ENCODE assay signal across 30 cellular contexts in the genomic region with DNA sequence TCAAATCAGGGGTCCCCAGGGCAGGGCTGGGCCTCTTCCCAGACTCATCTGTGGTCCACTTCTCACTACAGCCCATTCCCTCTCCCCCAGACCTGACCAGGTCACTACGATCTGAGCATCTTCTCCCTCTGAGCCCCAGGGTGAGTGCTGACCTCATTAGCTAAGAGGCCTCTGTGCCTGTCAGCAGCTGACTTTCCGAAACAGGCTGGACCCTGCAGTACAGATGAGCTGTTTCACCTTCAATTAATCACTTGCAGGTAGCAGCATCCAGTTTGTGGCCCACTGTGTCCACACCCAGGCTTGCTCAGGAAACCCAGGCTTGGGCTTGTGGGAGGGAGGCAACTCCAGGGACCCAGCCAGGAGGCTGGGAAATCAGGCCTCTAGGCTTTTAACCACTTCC. TPM values are rescaled to one million over a fixed set of nuclear protein-coding genes. Genes with fewer than 3 reads are reported as not detected.
"Had no signal": no experiment of that assay in that cellular context is flagged by ENCODE, and none has a peak within 500 bp of the region (broad histone marks: within the 10 kb centered on the region; RNA-seq: fewer than 3 reads in every experiment).

No MANE protein-coding gene starts in this region.

- H3K27ac ChIP-seq: adrenal gland, body of pancreas, brain microvascular endothelial cell, breast epithelium, WERI-Rb-1 had no signal

- H3K27me3 ChIP-seq: body of pancreas, brain microvascular endothelial cell had no signal

- H3K27ac Mint-ChIP-seq: activated CD4-positive, alpha-beta memory T cell treated with anti-CD3 and anti-CD28 coated beads for 36 hours; activated CD4-positive, alpha-beta T cell treated with anti-CD3 and anti-CD28 coated beads for 36 hours; activated CD4-positive, alpha-beta T cell treated with anti-CD3 and anti-CD28 coated beads, Interleukin-2, amount 10 ng/mL, durations not matched to agents 7 days and 5 days; activated CD8-positive, alpha-beta T cell treated with anti-CD3 and anti-CD28 coated beads for 36 hours; activated naive CD4-positive, alpha-beta T cell treated with anti-CD3 and anti-CD28 coated beads for 36 hours; activated naive CD4-positive, alpha-beta T cell treated with anti-CD3 and anti-CD28 coated beads, Interleukin-2, amount 50 U/mL, for 72 hours; activated naive CD8-positive, alpha-beta T cell treated with anti-CD3 and anti-CD28 coated beads for 36 hours; activated T-cell treated with anti-CD3 and anti-CD28 coated beads, Interleukin-2, amount 50 U/mL, for 72 hours; activated T-helper 1 cell treated with anti-CD3 and anti-CD28 coated beads, Interleukin-12 subunit alpha, Interleukin-12 subunit beta, Interleukin-2, Interleukin-4 antibody, amounts not matched to agents 30 ng/mL and 10 ng/mL and 1 ng/mL, durations not matched to agents 14 hours and 24 hours and 36 hours; activated T-helper 17 cell treated with anti-CD3 and anti-CD28 coated beads, Interleukin-2, amount 50 U/mL, for 72 hours; T-helper 17 cell; WTC11 had no signal

- H3K36me3 Mint-ChIP-seq: activated CD4-positive, alpha-beta memory T cell treated with anti-CD3 and anti-CD28 coated beads for 36 hours; activated naive CD4-positive, alpha-beta T cell treated with anti-CD3 and anti-CD28 coated beads, Interleukin-2, amount 50 U/mL, for 72 hours; activated naive CD8-positive, alpha-beta T cell treated with anti-CD3 and anti-CD28 coated beads for 36 hours; WTC11 had no signal

- DNase-seq: activated CD4-positive, alpha-beta T cell treated with anti-CD3 and anti-CD28 coated beads for 1 hour; activated CD4-positive, CD25-positive, alpha-beta regulatory T cell; activated effector memory CD4-positive, alpha-beta T cell treated with anti-CD3 and anti-CD28 coated beads, Interleukin-2, amount 50 U/mL, for 16 hours; activated T-cell treated with anti-CD3 and anti-CD28 coated beads for 4 hours; activated T-cell treated with anti-CD3 and anti-CD28 coated beads, Interleukin-2, amount 50 U/mL, for 4 hours; amniotic stem cell; aorta; body of pancreas; brain microvascular endothelial cell; central memory CD4-positive, alpha-beta T cell; T1000; WERI-Rb-1 had no signal

- ATAC-seq: activated CD4-positive, alpha-beta T cell treated with anti-CD3 and anti-CD28 coated beads for 36 hours; activated CD4-positive, CD25-positive, alpha-beta regulatory T cell treated with anti-CD3 and anti-CD28 coated beads, Interleukin-2, amount 50 U/mL, for 24 hours; activated naive CD4-positive, alpha-beta T cell treated with anti-CD3 and anti-CD28 coated beads, Interleukin-2, amount 50 U/mL, for 72 hours; activated T-cell treated with anti-CD3 and anti-CD28 coated beads, Interleukin-2, amount 50 U/mL, for 4 hours; activated T-cell treated with anti-CD3 and anti-CD28 coated beads, Interleukin-2, amount 50 U/mL, for 72 hours; activated T-helper 17 cell treated with anti-CD3 and anti-CD28 coated beads, Interleukin-2, amount 50 U/mL, for 72 hours; body of pancreas; T-helper 17 cell had no signal

- H3K9me3 Mint-ChIP-seq: activated CD4-positive, alpha-beta memory T cell treated with anti-CD3 and anti-CD28 coated beads for 36 hours; activated CD4-positive, alpha-beta T cell treated with anti-CD3 and anti-CD28 coated beads, Interleukin-2, amount 10 ng/mL, durations not matched to agents 7 days and 5 days; activated CD8-positive, alpha-beta T cell treated with anti-CD3 and anti-CD28 coated beads for 36 hours; activated naive CD4-positive, alpha-beta T cell treated with anti-CD3 and anti-CD28 coated beads for 36 hours; activated naive CD4-positive, alpha-beta T cell treated with anti-CD3 and anti-CD28 coated beads, Interleukin-2, amount 50 U/mL, for 72 hours; activated naive CD8-positive, alpha-beta T cell treated with anti-CD3 and anti-CD28 coated beads for 36 hours; activated T-cell treated with anti-CD3 and anti-CD28 coated beads, Interleukin-2, amount 50 U/mL, for 4 hours; activated T-cell treated with anti-CD3 and anti-CD28 coated beads, Interleukin-2, amount 50 U/mL, for 72 hours; activated T-helper 1 cell treated with anti-CD3 and anti-CD28 coated beads, Interleukin-12 subunit alpha, Interleukin-12 subunit beta, Interleukin-2, Interleukin-4 antibody, amounts not matched to agents 30 ng/mL and 10 ng/mL and 1 ng/mL, durations not matched to agents 14 hours and 24 hours and 36 hours; activated T-helper 17 cell treated with anti-CD3 and anti-CD28 coated beads, Interleukin-2, amount 50 U/mL, for 72 hours; WTC11 had no signal

- H3K4me1 ChIP-seq: adrenal gland, body of pancreas, breast epithelium had no signal

- H3K4me1 Mint-ChIP-seq: activated CD4-positive, alpha-beta T cell treated with anti-CD3 and anti-CD28 coated beads for 36 hours; activated CD4-positive, alpha-beta T cell treated with anti-CD3 and anti-CD28 coated beads, Interleukin-2, amount 10 ng/mL, durations not matched to agents 7 days and 5 days; activated naive CD8-positive, alpha-beta T cell treated with anti-CD3 and anti-CD28 coated beads for 36 hours; activated T-helper 17 cell treated with anti-CD3 and anti-CD28 coated beads, Interleukin-2, amount 50 U/mL, for 72 hours; T-helper 17 cell had no signal

- H3K9me3 ChIP-seq: adrenal gland, body of pancreas, breast epithelium had no signal

- H3K4me3 Mint-ChIP-seq: activated CD4-positive, alpha-beta memory T cell treated with anti-CD3 and anti-CD28 coated beads for 36 hours; activated CD4-positive, alpha-beta T cell treated with anti-CD3 and anti-CD28 coated beads for 36 hours; activated CD4-positive, alpha-beta T cell treated with anti-CD3 and anti-CD28 coated beads, Interleukin-2, amount 10 ng/mL, durations not matched to agents 7 days and 5 days; activated CD8-positive, alpha-beta T cell treated with anti-CD3 and anti-CD28 coated beads for 36 hours; activated naive CD4-positive, alpha-beta T cell treated with anti-CD3 and anti-CD28 coated beads for 36 hours; activated naive CD8-positive, alpha-beta T cell treated with anti-CD3 and anti-CD28 coated beads for 36 hours; activated T-cell treated with anti-CD3 and anti-CD28 coated beads, Interleukin-2, amount 50 U/mL, for 4 hours; activated T-cell treated with anti-CD3 and anti-CD28 coated beads, Interleukin-2, amount 50 U/mL, for 72 hours; activated T-helper 1 cell treated with anti-CD3 and anti-CD28 coated beads, Interleukin-12 subunit alpha, Interleukin-12 subunit beta, Interleukin-2, Interleukin-4 antibody, amounts not matched to agents 30 ng/mL and 10 ng/mL and 1 ng/mL, durations not matched to agents 14 hours and 24 hours and 36 hours; activated T-helper 17 cell treated with anti-CD3 and anti-CD28 coated beads, Interleukin-2, amount 50 U/mL, for 72 hours; WTC11 had no signal

- H3K4me3 ChIP-seq: adrenal gland, body of pancreas, breast epithelium had no signal

- H3K36me3 ChIP-seq: adrenal gland, brain microvascular endothelial cell, breast epithelium had no signal

RNA-seq across cellular contexts. Expression of gene SRRM3, which starts 24.3 kb away (rescaled TPM):
- total RNA-seq: activated CD4-positive, alpha-beta memory T cell treated with anti-CD3 and anti-CD28 coated beads for 36 hours; activated CD4-positive, alpha-beta T cell treated with anti-CD3 and anti-CD28 coated beads, Interleukin-2, amount 10 ng/mL, durations not matched to agents 7 days and 5 days; activated CD8-positive, alpha-beta memory T cell treated with anti-CD3 and anti-CD28 coated beads for 36 hours; activated CD8-positive, alpha-beta T cell treated with anti-CD3 and anti-CD28 coated beads for 36 hours; activated naive CD4-positive, alpha-beta T cell treated with anti-CD3 and anti-CD28 coated beads for 36 hours; activated naive CD4-positive, alpha-beta T cell treated with anti-CD3 and anti-CD28 coated beads, Interleukin-2, amount 50 U/mL, for 72 hours; activated naive CD8-positive, alpha-beta T cell treated with anti-CD3 and anti-CD28 coated beads for 36 hours; activated T-helper 1 cell treated with anti-CD3 and anti-CD28 coated beads, Interleukin-12 subunit alpha, Interleukin-12 subunit beta, Interleukin-2, Interleukin-4 antibody, amounts not matched to agents 30 ng/mL and 10 ng/mL and 1 ng/mL, durations not matched to agents 14 hours and 24 hours and 36 hours; T-helper 1 cell treated with Interleukin-12 subunit alpha and Interleukin-12 subunit beta and Interleukin-4 antibody, amounts not matched to agents 30 ng/mL and 1 ng/mL, for 36 hours; T-helper 17 cell; T-helper 2 cell treated with Interferon-gamma antibody and Interleukin-4, amounts not matched to agents 100 ng/mL and 5 ng/mL, for 36 hours had no signal
